ENCODE assay signal across 18 cellular contexts in the genomic region with DNA sequence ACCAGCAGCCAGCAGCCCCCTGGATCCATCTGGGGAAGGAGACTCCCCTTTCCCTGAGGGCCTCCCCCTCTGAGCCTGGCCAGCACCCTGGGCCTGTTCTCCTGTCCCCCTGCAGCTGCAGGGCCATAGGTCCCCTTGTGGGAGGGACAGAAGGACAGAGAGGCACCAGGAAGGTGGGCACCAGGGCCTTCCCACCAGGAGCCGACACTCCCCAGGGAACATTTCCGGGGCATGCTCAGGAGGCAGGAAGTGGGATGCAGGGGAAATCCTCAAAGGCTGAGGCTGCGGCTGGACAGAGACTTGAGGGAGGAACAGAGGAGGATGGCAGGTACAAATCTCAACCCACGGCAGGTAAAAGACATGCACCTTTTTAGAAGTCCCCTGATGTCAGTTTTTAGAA. TPM values are rescaled to one million over a fixed set of nuclear protein-coding genes. Genes with fewer than 3 reads are reported as not detected.
DNase-seq lines count a peak whose midpoint lies in the region; ATAC-seq, FAIRE-seq and TF ChIP-seq lines count a peak whose summit lies in the region.
"Had no signal": no experiment of that assay in that cellular context is flagged by ENCODE, and none has a peak within 500 bp of the region (broad histone marks: within the 10 kb centered on the region; RNA-seq: fewer than 3 reads in every experiment).

No MANE protein-coding gene starts in this region.

- POLR2A ChIA-PET in H1 (lab: Charles Lee; ENCODE audit: partially characterized antibody) (no interaction called here), HepG2 (lab: Yijun Ruan, JAX) (no interaction called here)

- TF ChIP-seq RAD21 in H1 (IDR thresholded peaks at IDR 0.05 in 1 of 2, conservative IDR thresholded peaks at IDR 0.05 in 1 of 2; ENCODE audit: low read depth in 2 of 2, low read length in 2 of 2) (no peak), HepG2 (CRISPR knock-in tag; IDR thresholded peaks at IDR 0.05) (no peak)

- no peak overlapping the region for H2BK12ac ChIP-seq in H1 (ENCODE audit: low read depth, low read length)
- H2BK12ac ChIP-seq in neuronal stem cell (ENCODE audit: low read length): no peak overlapping the region

- H3K23me2 ChIP-seq in H1 (ENCODE audit: low read depth, low read length): no peaks in the 10 kb centered on the region

- H2BK120ac ChIP-seq in H1 (replicated peaks; ENCODE audit: low read depth, low read length) (no peak overlapping the region), neuronal stem cell (ENCODE audit: low read depth, low read length) (no peak overlapping the region)

- H3K27ac ChIP-seq in H1 (ENCODE audit: low read depth, low read length) (no peak overlapping the region), HepG2 (ENCODE audit: extremely low read length, insufficient read depth, low read length) (no peak overlapping the region), neuronal stem cell (replicated peaks; ENCODE audit: low read length) (no peak overlapping the region)
- H3K27ac ChIP-seq: GM23248 had no signal

- peaks cover 0 to 1% of the 10 kb centered on the region in 2 experiments for H4K20me1 ChIP-seq in H1 (replicated peaks in 1 of 2; ENCODE audit: control insufficient read depth in 1 of 2, insufficient read depth in 2 of 2, low read length in 2 of 2)
- H4K20me1 ChIP-seq in HepG2 (ENCODE audit: insufficient read depth, low read length): no peaks in the 10 kb centered on the region

- H2BK5ac ChIP-seq in H1 (ENCODE audit: low read depth, low read length) (no peak overlapping the region), neuronal stem cell (ENCODE audit: low read length) (no peak overlapping the region)

- peak overlapping the region; percentile 72; the same call in 1 of the 2 replicates for H2BK15ac ChIP-seq in H1 (ENCODE audit: low read length)
- no peak overlapping the region for H2BK15ac ChIP-seq in neuronal stem cell (ENCODE audit: low read length)

- H4K8ac ChIP-seq in H1 (ENCODE audit: extremely low read depth, insufficient read depth, low read length) (peak overlapping the region; percentile 15; the same call in 1 of the 2 replicates), neuronal stem cell (ENCODE audit: low read depth, low read length) (no peak overlapping the region)

- H2AFZ ChIP-seq in H1 (ENCODE audit: low read length): no peak overlapping the region
- H2AFZ ChIP-seq in HepG2 (ENCODE audit: low read length): no peak overlapping the region
- peak overlapping the region; percentile 72 for H2AFZ ChIP-seq in neuronal stem cell (ENCODE audit: low read length)
- H2AFZ ChIP-seq: GM23248 had no signal

- H3K56ac ChIP-seq in H1 (replicated peaks; ENCODE audit: insufficient read length, low read depth, low read length): no peak overlapping the region

- in situ Hi-C loops in HepG2 (cut with HindIII; ENCODE audit: extremely low pct_ligation_motif_present, low pct_unique_long_range_greater_than_20kb): no loop called here
- in situ Hi-C loops in GM13977 (cut with MboI; ENCODE audit: low pct_unique_long_range_greater_than_20kb, low sequenced_read_pairs, unreplicated experiment): no loop called here

- no peaks in the 10 kb centered on the region for H3K79me1 ChIP-seq in H1 (ENCODE audit: low read depth, low read length)
- H3K79me1 ChIP-seq in neuronal stem cell (ENCODE audit: low read depth, low read length): no peaks in the 10 kb centered on the region

- H2AK5ac ChIP-seq in H1 (ENCODE audit: low read depth, low read length): no peak overlapping the region
- H2AK5ac ChIP-seq in neuronal stem cell (ENCODE audit: low read depth, low read length): peak overlapping the region; percentile 77

- intact Hi-C loops in HepG2 (cut with micrococcal nuclease; ENCODE audit: unreplicated experiment): no loop called here

- H3K4me3 ChIP-seq in H1 (ENCODE audit: extremely low read depth in 1 of 4, insufficient read depth in 2 of 4, low read depth in 3 of 4, low read length in 4 of 4) (no peak overlapping the region), HepG2 (replicated peaks in 1 of 3; ENCODE audit: insufficient read depth in 1 of 3, low read depth in 2 of 3, low read length in 3 of 3) (peak overlapping the region in 2 of 3 experiments; percentile 15 to 39; a peak in 2 of 6 replicates), neuronal stem cell (ENCODE audit: low read length in 2 of 2) (no peak overlapping the region)
- H3K4me3 ChIP-seq: GM23248, HAP-1 had no signal

- no peak overlapping the region for H3K9ac ChIP-seq in H1 (replicated peaks in 1 of 4; ENCODE audit: extremely low read depth in 1 of 4, low read depth in 3 of 4, low read length in 3 of 4)
- H3K9ac ChIP-seq in HepG2 (ENCODE audit: insufficient read depth, low read depth, low read length): no peak overlapping the region
- no peak overlapping the region for H3K9ac ChIP-seq in neuronal stem cell (ENCODE audit: low read depth, low read length, poor library complexity)
- H3K9ac ChIP-seq: GM23248 had no signal

- whole genome bisulfite sequencing in H1 (ENCODE audit: extremely low coverage in 1 of 2, insufficient coverage in 1 of 2, insufficient read length in 1 of 2, insufficient replicate concordance in 2 of 2, low coverage in 1 of 2, low lambda C conversion rate in 2 of 2, missing lambda C conversion rate in 1 of 2), 2 experiments: 92% methylated on average over 4 of the region's 4 CpGs; no CpG with 5 or more reads in 1 of the 2 experiments
- WGBS in HepG2 (ENCODE audit: low lambda C conversion rate): 36% methylated on average over 4 of the region's 4 CpGs
- WGBS in neuronal stem cell (ENCODE audit: extremely low coverage in 2 of 2, insufficient read length in 2 of 2, insufficient replicate concordance in 1 of 2), 2 donors: no CpG with 5 or more reads among the region's 4 CpGs

- no peak overlapping the region for H2BK20ac ChIP-seq in H1 (ENCODE audit: low read length)

- no peaks in the 10 kb centered on the region for H3K79me2 ChIP-seq in H1 (ENCODE audit: control insufficient read depth in 1 of 2, insufficient read depth in 2 of 2, low read length in 2 of 2)
- H3K79me2 ChIP-seq in HepG2 (ENCODE audit: insufficient read depth, low read length): no peaks in the 10 kb centered on the region

- CTCF ChIA-PET in H1 (lab: Charles Lee; ENCODE audit: partially characterized antibody) (interaction anchor here (1.0 to 1.2 kb wide), 2 partner anchors 14 to 20 kb away, joined by 3 to 5 read pairs; partner anchors contain the start of gene DNMT3A), HepG2 (lab: Yijun Ruan, JAX; ENCODE audit: low intra/inter-chr PET ratio, low total read pairs) (no interaction called here)

- H3K27me3 ChIP-seq in H1 (replicated peaks in 1 of 4; ENCODE audit: control insufficient read depth in 3 of 4, extremely low read depth in 1 of 4, insufficient read depth in 3 of 4, low read length in 3 of 4) (peaks cover 0 to 16% (median 7%) of the 10 kb centered on the region in 4 experiments; a peak in 6 of 7 replicates), HepG2 (ENCODE audit: control insufficient read depth in 1 of 2, insufficient read depth in 2 of 2, low read length in 2 of 2) (peaks cover 2 to 51% of the 10 kb centered on the region in 2 experiments; a peak in 3 of 5 replicates), neuronal stem cell (ENCODE audit: control insufficient read depth in 3 of 3, insufficient read depth in 3 of 3, low read depth in 1 of 3, low read length in 3 of 3) (peaks cover 0 to 11% (median 0%) of the 10 kb centered on the region in 3 experiments)

- H3K23ac ChIP-seq in H1 (ENCODE audit: insufficient read length) (no peak overlapping the region), neuronal stem cell (ENCODE audit: low read depth, low read length, poor library complexity) (peak overlapping the region; percentile 49)

- no peak for DNase-seq in H1 (ENCODE audit: low read depth in 1 of 2, low spot score in 2 of 2)
- no peak for DNase-seq in HepG2 (ENCODE audit: low spot score)
- no peak for DNase-seq in neuronal stem cell (ENCODE audit: low spot score)
- DNase-seq in GM13977 (ENCODE audit: low spot score): no peak
- DNase-seq in ureter (ENCODE audit: low spot score): no peak
- DNase-seq: C1 segment of cervical spinal cord; Calu3; CD4-positive, alpha-beta memory T cell; COR-L47; DMS153; DND-41; GM23248 had no signal

- H3K18ac ChIP-seq in H1 (ENCODE audit: extremely low read depth, low read length) (no peak overlapping the region), neuronal stem cell (ENCODE audit: low read length) (no peak overlapping the region)

- no peak for TF ChIP-seq EP300 in H1 (IDR thresholded peaks at IDR 0.05; ENCODE audit: borderline replicate concordance in 1 of 2, low read depth in 2 of 2, low read length in 2 of 2)
- no peak for TF ChIP-seq EP300 in HepG2 (IDR thresholded peaks at IDR 0.05; ENCODE audit: low read depth in 2 of 2, low read length in 2 of 2)
- no peak for TF ChIP-seq EP300 in HepG2 (CRISPR knock-in tag; IDR thresholded peaks at IDR 0.05; ENCODE audit: borderline replicate concordance)

- H3K14ac ChIP-seq in H1 (ENCODE audit: insufficient read length) (no peak overlapping the region), neuronal stem cell (ENCODE audit: low read length) (no peak overlapping the region)

- no peak for TF ChIP-seq POLR2A in H1 (IDR thresholded peaks at IDR 0.05; ENCODE audit: control extremely low read depth in 1 of 2, low read depth in 2 of 2, low read length in 2 of 2)
- TF ChIP-seq POLR2A in HepG2 (IDR thresholded peaks at IDR 0.05; ENCODE audit: insufficient read depth in 1 of 2, low read depth in 2 of 2, low read length in 2 of 2): no peak

- H4K5ac ChIP-seq in H1 (ENCODE audit: insufficient read length, low read depth, low read length): no peak overlapping the region

- H3K4me2 ChIP-seq in H1 (ENCODE audit: insufficient read depth in 1 of 2, low read depth in 2 of 2, low read length in 2 of 2): no peak overlapping the region
- H3K4me2 ChIP-seq in HepG2 (ENCODE audit: low read depth, low read length): peak overlapping the region; percentile 44
- no peak overlapping the region for H3K4me2 ChIP-seq in neuronal stem cell (ENCODE audit: insufficient read depth, low read length, poor library complexity, severe bottlenecking)

- H3K9me3 ChIP-seq in H1 (ENCODE audit: insufficient read depth in 2 of 2, low read depth in 1 of 2, low read length in 1 of 2): no peaks in the 10 kb centered on the region
- no peaks in the 10 kb centered on the region for H3K9me3 ChIP-seq in HepG2 (ENCODE audit: low read length)
- H3K9me3 ChIP-seq in neuronal stem cell (replicated peaks in 1 of 2; ENCODE audit: control insufficient read depth in 2 of 2, insufficient read depth in 1 of 2, low read depth in 1 of 2, low read length in 2 of 2): peaks cover 2 to 8% of the 10 kb centered on the region in 2 donors

- FAIRE-seq in H1 (lab: Jason Lieb, UNC): no peak
- no peak for FAIRE-seq in HepG2 (lab: Jason Lieb, UNC)
- FAIRE-seq: G401.6, GM12892, GM19239, H54 had no signal

- H3K4ac ChIP-seq in H1 (replicated peaks; ENCODE audit: insufficient read length, low read depth, low read length) (peak overlapping the region; percentile 10), neuronal stem cell (ENCODE audit: low read length) (no peak overlapping the region)

- no peaks in the 10 kb centered on the region for H3K36me3 ChIP-seq in H1 (ENCODE audit: control insufficient read depth in 2 of 4, insufficient read depth in 4 of 4, low read length in 3 of 4)
- H3K36me3 ChIP-seq in HepG2 (replicated peaks in 1 of 2; ENCODE audit: control insufficient read depth in 1 of 2, insufficient read depth in 2 of 2, low read length in 2 of 2): no peaks in the 10 kb centered on the region
- no peaks in the 10 kb centered on the region for H3K36me3 ChIP-seq in neuronal stem cell (replicated peaks in 1 of 2; ENCODE audit: control insufficient read depth in 2 of 2, insufficient read depth in 2 of 2, low read length in 2 of 2)
- H3K36me3 ChIP-seq: HAP-1 had no signal

- no TSS peak for BruUV-seq in HepG2 (replicated peaks; lab: Mats Ljungman, UMichigan)

- H3K4me1 ChIP-seq in H1 (replicated peaks in 1 of 4; ENCODE audit: control insufficient read depth in 3 of 4, insufficient read depth in 4 of 4, low read length in 3 of 4): peaks cover 0 to 6% (median 5%) of the 10 kb centered on the region in 4 experiments; a peak in 6 of 7 replicates
- 0 out of 2 replicates have a peak, but pooled peaks cover 7% of the 10 kb centered on the region for H3K4me1 ChIP-seq in HepG2 (ENCODE audit: insufficient read depth, low read length)
- H3K4me1 ChIP-seq in neuronal stem cell (ENCODE audit: control insufficient read depth in 2 of 2, insufficient read depth in 1 of 2, low read depth in 1 of 2, low read length in 2 of 2): peaks cover 0 to 2% of the 10 kb centered on the region in 2 donors
- H3K4me1 ChIP-seq: HAP-1 had no signal

- ATAC-seq in HepG2: no peak
- no peak for ATAC-seq in esophagus mucosa

- H4K91ac ChIP-seq in H1 (replicated peaks; ENCODE audit: insufficient read length, low read length) (no peak overlapping the region), neuronal stem cell (ENCODE audit: low read depth, low read length, poor library complexity) (no peak overlapping the region)

- TF ChIP-seq CTCF in H1 (IDR thresholded peaks at IDR 0.05; ENCODE audit: control extremely low read depth in 1 of 3, insufficient read depth in 1 of 3, low read depth in 1 of 3, low read length in 3 of 3): no peak
- TF ChIP-seq CTCF in HepG2 (CRISPR knock-in tag; IDR thresholded peaks at IDR 0.05): no peak
- TF ChIP-seq CTCF in GM13977 (IDR thresholded peaks at IDR 0.05; ENCODE audit: extremely low read depth, insufficient read depth, missing control alignments): no peak

RNA-seq across cellular contexts. Expression of gene DNMT3A, which starts 14.4 kb away (rescaled TPM):
- total RNA-seq in H1 (2021; fragmentation: NEBNext Ultra II Directional; extraction: Animal tissue kit (Norgen Biotek cat#: 25700)): 162 and 178 TPM in 2 replicates
- polyA plus RNA-seq in H1 (2011; rRNA removed) (33.6 and 50.8 TPM in 2 replicates), HepG2 (2011; rRNA removed) (14.7 and 16.4 TPM in 2 replicates)
- polyA plus RNA-seq in H1 (2011; cell fraction: cytosol; rRNA removed): 36.6 TPM
- 120 TPM for polyA plus RNA-seq in H1 (2011; cell fraction: nucleus; rRNA removed)
- polyA plus RNA-seq in H1 (2012, experiment 1 of 2): 95.4 to 118 TPM (median 100 TPM) in 4 replicates
- polyA plus RNA-seq in H1 (2012, experiment 2 of 2): 19.1 TPM
- polyA plus RNA-seq in H1 (2013, experiment 1 of 2): 58.9 TPM
- 54.4 TPM for polyA plus RNA-seq in H1 (2013, experiment 2 of 2)
- 80.2 and 102 TPM in 2 replicates for polyA minus RNA-seq in H1 (2011; rRNA and poly(A)+ RNA removed)
- polyA minus RNA-seq in H1 (2011; cell fraction: cytosol; rRNA and poly(A)+ RNA removed): 99.8 TPM
- polyA minus RNA-seq in H1 (2011; cell fraction: nucleus; rRNA and poly(A)+ RNA removed): 85.2 TPM
- total RNA-seq in HepG2 (2016; rRNA removed; fragmentation: Illumina TruSeq; extraction: Trizol) (29.1 and 39.4 TPM in 2 replicates), ureter (40.1 TPM), esophagus mucosa (9.5 TPM)
- 5.8 and 6.2 TPM in 2 replicates for total RNA-seq in HepG2 (2016; cell fraction: cytosol; rRNA removed; fragmentation: Illumina TruSeq; extraction: Trizol; ENCODE audit: low read depth)
- total RNA-seq in HepG2 (2016; cell fraction: insoluble cytoplasmic fraction; rRNA removed; fragmentation: Illumina TruSeq; extraction: Trizol): 31.7 and 35.2 TPM in 2 replicates
- 15.9 and 18.0 TPM in 2 replicates for total RNA-seq in HepG2 (2016; cell fraction: membrane; rRNA removed; fragmentation: Illumina TruSeq; extraction: Trizol)
- total RNA-seq in HepG2 (2016; cell fraction: nucleus; rRNA removed; fragmentation: Illumina TruSeq; extraction: Trizol): 35.9 and 36.0 TPM in 2 replicates
- polyA plus RNA-seq in HepG2 (2011; cell fraction: cytosol; rRNA removed): 10.1 and 10.9 TPM in 2 replicates
- 45.7 and 53.5 TPM in 2 replicates for polyA plus RNA-seq in HepG2 (2011; cell fraction: nucleus; rRNA removed)
- 25.9 and 28.5 TPM in 2 replicates for polyA plus RNA-seq in HepG2 (2012)
- polyA plus RNA-seq in HepG2 (2016; cell fraction: cytosol; fragmentation: Illumina TruSeq; extraction: Trizol; ENCODE audit: low read depth): 4.3 and 5.0 TPM in 2 replicates
- polyA plus RNA-seq in HepG2 (2016; cell fraction: insoluble cytoplasmic fraction; fragmentation: Illumina TruSeq; extraction: Trizol; ENCODE audit: low read depth): 43.9 and 48.4 TPM in 2 replicates
- polyA plus RNA-seq in HepG2 (2016; cell fraction: membrane; fragmentation: Illumina TruSeq; extraction: Trizol; ENCODE audit: low read depth): 10.6 and 11.7 TPM in 2 replicates
- polyA plus RNA-seq in HepG2 (2016; cell fraction: nucleus; fragmentation: Illumina TruSeq; extraction: Trizol; ENCODE audit: insufficient read depth, low read depth): 105 and 111 TPM in 2 replicates
- polyA minus RNA-seq in HepG2 (2011; rRNA and poly(A)+ RNA removed; ENCODE audit: low replicate concordance): 11.0 and 59.1 TPM in 2 replicates
- polyA minus RNA-seq in HepG2 (2011; cell fraction: cytosol; rRNA and poly(A)+ RNA removed): 17.0 and 17.9 TPM in 2 replicates
- 33.1 and 38.8 TPM in 2 replicates for polyA minus RNA-seq in HepG2 (2011; cell fraction: nucleus; rRNA and poly(A)+ RNA removed)
- 47.2 TPM for polyA plus RNA-seq in neuronal stem cell (2013, experiment 1 of 2)
- 47.4 TPM for polyA plus RNA-seq in neuronal stem cell (2013, experiment 2 of 2)

Comparison
In these comparisons a context has a peak if more than half of its experiments do, and no peak if none do; other contexts are left out.
1. H3K4me3 ChIP-seq: peak in HepG2 (2 of 3); none in H1 (0 of 4) and neuronal stem cell (0 of 2).
2. Of the 41 proteins assayed by ChIP-seq in both HepG2 and H1: peak only in HepG2: GABPA; only in H1: none; in both: none; in neither: 40.